In genomic region chr1:112513112-112513870, GRCh38 we compare ENCODE assay signal across 15 cellular contexts. TPM values are rescaled to one million over a fixed set of nuclear protein-coding genes. Genes with fewer than 3 reads are reported as not detected.
DNase-seq lines count a peak whose midpoint lies in the region; ATAC-seq and TF ChIP-seq lines count a peak whose summit lies in the region.
"Had no signal": no experiment of that assay in that cellular context is flagged by ENCODE, and none has a peak within 500 bp of the region (broad histone marks: within the 10 kb centered on the region; RNA-seq: fewer than 3 reads in every experiment).

No MANE protein-coding gene starts in this region.

- no peak overlapping the region for H3K14ac ChIP-seq in mesenchymal stem cell (ENCODE audit: low read length in 2 of 2)

- H2BK15ac ChIP-seq in mesenchymal stem cell (ENCODE audit: low read depth, poor library complexity, severe bottlenecking): no peak overlapping the region

- DNase-seq in SJCRH30 (peak; percentile 47 to 52), dermis blood vessel endothelial cell (peak; percentile 48), mesenchymal stem cell (peak; percentile 91), upper lobe of right lung (no peak), nucleus accumbens (lab: John Stamatoyannopoulos, UW) (no peak)
- DNase-seq: activated CD4-positive, alpha-beta T cell treated with anti-CD3 and anti-CD28 coated beads for 1 hour; islet precursor cell; NCI-H1417 treated with DMSO at 0.1 percent for 48 hours; NCI-H345; SHP77 treated with DMSO at 0.1 percent for 48 hours; stimulated activated CD4-positive, alpha-beta T cell treated with anti-CD3 and anti-CD28 coated beads, Interleukin-15, amount 100 ng/mL, for 24 hours had no signal

- intact Hi-C loops in upper lobe of right lung (cut with DNase I): no loop called here

- no peak overlapping the region for H2BK120ac ChIP-seq in mesenchymal stem cell (ENCODE audit: low read depth, low read length)

- no peak overlapping the region for H2AFZ ChIP-seq in mesenchymal stem cell (ENCODE audit: low read depth, low read length)

- peak overlapping the region in 1 of 2 experiments; percentile 54 for H3K18ac ChIP-seq in mesenchymal stem cell (ENCODE audit: low read depth in 1 of 2, low read length in 2 of 2)

- H3K4me3 ChIP-seq in SJCRH30: no peak overlapping the region
- H3K4me3 ChIP-seq in mesenchymal stem cell (ENCODE audit: insufficient read depth in 1 of 2, low read depth in 1 of 2, low read length in 2 of 2): peak overlapping the region in 1 of 2 experiments; percentile 4
- no peak overlapping the region for H3K4me3 ChIP-seq in upper lobe of right lung
- H3K4me3 ChIP-seq: prostate gland had no signal

- peak overlapping the region; percentile 51 for H2AK5ac ChIP-seq in mesenchymal stem cell (ENCODE audit: low read length, severe bottlenecking)

- H3K23ac ChIP-seq in mesenchymal stem cell (ENCODE audit: low read length in 2 of 2): no peak overlapping the region

- H3K9ac ChIP-seq in mesenchymal stem cell (ENCODE audit: low read length): no peak overlapping the region

- no peak overlapping the region for H4K91ac ChIP-seq in mesenchymal stem cell (ENCODE audit: low read length)

- H3K79me1 ChIP-seq in mesenchymal stem cell (replicated peaks; ENCODE audit: low read length, poor library complexity, severe bottlenecking): peaks cover 15% of the 10 kb centered on the region

- TF ChIP-seq CTCF in upper lobe of right lung (IDR thresholded peaks at IDR 0.05): no peak

- no peaks in the 10 kb centered on the region for H3K36me3 ChIP-seq in SJCRH30
- H3K36me3 ChIP-seq in mesenchymal stem cell (ENCODE audit: control insufficient read depth in 1 of 2, insufficient read depth in 2 of 2, low read depth in 1 of 2, low read length in 2 of 2): peaks cover 0 to 21% of the 10 kb centered on the region in 2 experiments
- H3K36me3 ChIP-seq in upper lobe of right lung: no peaks in the 10 kb centered on the region
- H3K36me3 ChIP-seq: prostate gland had no signal

- WGBS in mesenchymal stem cell: 69% methylated on average over 8 of the region's 9 CpGs

- H3K9me3 ChIP-seq in SJCRH30 (replicated peaks) (no peaks in the 10 kb centered on the region), mesenchymal stem cell (ENCODE audit: control insufficient read depth, low read length) (no peaks in the 10 kb centered on the region), upper lobe of right lung (no peaks in the 10 kb centered on the region)
- H3K9me3 ChIP-seq: prostate gland had no signal

- H3K27ac ChIP-seq in SJCRH30 (no peak overlapping the region), mesenchymal stem cell (ENCODE audit: low read length, poor library complexity, severe bottlenecking) (no peak overlapping the region), upper lobe of right lung (peak overlapping the region; percentile 9)
- H3K27ac ChIP-seq: C4-2B, prostate gland had no signal

- peak; percentile 43 for ATAC-seq in upper lobe of right lung
- ATAC-seq in HG03039 (IDR thresholded peaks at IDR 0.05; ENCODE audit: unreplicated experiment): no peak
- no peak for ATAC-seq in GM21723 (IDR thresholded peaks at IDR 0.05; ENCODE audit: unreplicated experiment)

- H4K8ac ChIP-seq in mesenchymal stem cell (ENCODE audit: low read length): no peak overlapping the region

- H2BK5ac ChIP-seq in mesenchymal stem cell (ENCODE audit: low read depth, low read length, poor library complexity, severe bottlenecking): no peak overlapping the region

- no peaks in the 10 kb centered on the region for H3K27me3 ChIP-seq in SJCRH30
- H3K27me3 ChIP-seq in mesenchymal stem cell (ENCODE audit: control insufficient read depth in 1 of 2, insufficient read depth in 1 of 2, low read length in 2 of 2): peaks cover 0 to 23% of the 10 kb centered on the region in 2 experiments
- peaks cover 14% of the 10 kb centered on the region for H3K27me3 ChIP-seq in upper lobe of right lung

- no peak overlapping the region for H2BK12ac ChIP-seq in mesenchymal stem cell (ENCODE audit: low read length in 2 of 2)

- H3K4me2 ChIP-seq in mesenchymal stem cell (ENCODE audit: low read length, poor library complexity, severe bottlenecking): peak overlapping the region; percentile 10

- H3K4me1 ChIP-seq in SJCRH30 (peaks cover 24% of the 10 kb centered on the region), mesenchymal stem cell (ENCODE audit: control insufficient read depth, insufficient read depth, low read depth, low read length) (peaks cover 49% of the 10 kb centered on the region), upper lobe of right lung (peaks cover 3% of the 10 kb centered on the region)
- H3K4me1 ChIP-seq: prostate gland had no signal

- H3K4ac ChIP-seq in mesenchymal stem cell (ENCODE audit: low read depth in 1 of 2, low read length in 2 of 2): no peak overlapping the region

RNA-seq across cellular contexts. Expression of gene WNT2B, which starts 4.5 kb away (rescaled TPM):
- total RNA-seq in SJCRH30 (2014; rRNA removed; shearing (Covaris generic)): 0.15 and 0.28 TPM in 2 replicates
- 1.3 and 2.0 TPM in 2 replicates for total RNA-seq in dermis blood vessel endothelial cell
- 22.9 TPM for polyA plus RNA-seq in mesenchymal stem cell (2013, experiment 1 of 2)
- 22.8 TPM for polyA plus RNA-seq in mesenchymal stem cell (2013, experiment 2 of 2)
- 8.5 TPM for total RNA-seq in upper lobe of right lung

Comparison
In these comparisons a context has a peak if more than half of its experiments do, and no peak if none do; other contexts are left out.
1. DNase-seq: peak in SJCRH30 (2 of 2), dermis blood vessel endothelial cell (single experiment) and mesenchymal stem cell (single experiment); none in upper lobe of right lung (single experiment) and nucleus accumbens (0 of 56).